ENCODE assay signal across 1 cellular context in genomic region chr16:1548234-1548633, GRCh38.
TF ChIP-seq lines count a peak whose summit lies in the region.

No MANE protein-coding gene starts in this region.

TF ChIP-seq in H1, 55 proteins besides CTCF, POLR2A, EP300 and RAD21:
- no peak for TF ChIP-seq SIN3A (conservative IDR thresholded peaks at IDR 0.05 in 1 of 2, IDR thresholded peaks at IDR 0.05 in 1 of 2; ENCODE audit: low read depth in 1 of 2, low read length in 2 of 2)
- no peak for TF ChIP-seq KDM5A (IDR thresholded peaks at IDR 0.05; ENCODE audit: low read length)
- no peak for TF ChIP-seq TAF1 (IDR thresholded peaks at IDR 0.05; ENCODE audit: low read depth, low read length)
- no peak for TF ChIP-seq NANOG (IDR thresholded peaks at IDR 0.05; ENCODE audit: insufficient read depth, low read depth, low read length, poor library complexity, severe bottlenecking)
- TF ChIP-seq JUND (IDR thresholded peaks at IDR 0.05; ENCODE audit: low read length): no peak
- no peak for TF ChIP-seq CBX8 (IDR thresholded peaks at IDR 0.05; ENCODE audit: borderline replicate concordance, low read depth, low read length)
- TF ChIP-seq SP1 (IDR thresholded peaks at IDR 0.05; ENCODE audit: low read depth, low read length): no peak
- TF ChIP-seq SIRT6 (IDR thresholded peaks at IDR 0.05; ENCODE audit: low read length): no peak
- no peak for TF ChIP-seq SP4 (IDR thresholded peaks at IDR 0.05; ENCODE audit: low read length)
- TF ChIP-seq SP2 (IDR thresholded peaks at IDR 0.05; ENCODE audit: low read length): no peak
- TF ChIP-seq CEBPB (IDR thresholded peaks at IDR 0.05; ENCODE audit: low read depth, low read length): no peak
- TF ChIP-seq RXRA (IDR thresholded peaks at IDR 0.05; ENCODE audit: insufficient read depth, low read depth, low read length): no peak
- TF ChIP-seq TAF7 (optimal IDR thresholded peaks at IDR 0.05; ENCODE audit: borderline replicate concordance, low read depth, low read length): no peak
- no peak for TF ChIP-seq FOSL1 (IDR thresholded peaks at IDR 0.05; ENCODE audit: insufficient read depth, low read depth, low read length)
- TF ChIP-seq POU5F1 (IDR thresholded peaks at IDR 0.05; ENCODE audit: low read depth, low read length): no peak
- TF ChIP-seq, protein P1, sequence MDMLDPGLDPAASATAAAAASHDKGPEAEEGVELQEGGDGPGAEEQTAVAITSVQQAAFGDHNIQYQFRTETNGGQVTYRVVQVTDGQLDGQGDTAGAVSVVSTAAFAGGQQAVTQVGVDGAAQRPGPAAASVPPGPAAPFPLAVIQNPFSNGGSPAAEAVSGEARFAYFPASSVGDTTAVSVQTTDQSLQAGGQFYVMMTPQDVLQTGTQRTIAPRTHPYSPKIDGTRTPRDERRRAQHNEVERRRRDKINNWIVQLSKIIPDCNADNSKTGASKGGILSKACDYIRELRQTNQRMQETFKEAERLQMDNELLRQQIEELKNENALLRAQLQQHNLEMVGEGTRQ (IDR thresholded peaks at IDR 0.05; ENCODE audit: low read length): no peak
- no peak for TF ChIP-seq ASH2L (IDR thresholded peaks at IDR 0.05; ENCODE audit: low read length)
- no peak for TF ChIP-seq CBX5 (IDR thresholded peaks at IDR 0.05; ENCODE audit: low read depth, low read length)
- no peak for TF ChIP-seq CREB1 (IDR thresholded peaks at IDR 0.05)
- TF ChIP-seq BRCA1 (IDR thresholded peaks at IDR 0.05; ENCODE audit: low read depth, low read length): no peak
